ENCODE assay signal across 22 cellular contexts in genomic region chr7:14596421-14596820, GRCh38.
DNase-seq lines count a peak whose midpoint lies in the region; ATAC-seq and TF ChIP-seq lines count a peak whose summit lies in the region.
"Had no signal": no experiment of that assay in that cellular context is flagged by ENCODE, and none has a peak within 500 bp of the region (broad histone marks: within the 10 kb centered on the region; RNA-seq: fewer than 3 reads in every experiment).

No MANE protein-coding gene starts in this region.

- H3K79me1 ChIP-seq in neuronal stem cell (ENCODE audit: low read depth, low read length) = no peaks in the 10 kb centered on the region

- H3K27ac ChIP-seq in neuronal stem cell (replicated peaks; ENCODE audit: low read length) = no peak overlapping the region
- H3K27ac ChIP-seq: esophagus squamous epithelium, left ventricle myocardium inferior, skin epidermis, testis, uterus had no signal

- peaks cover 0 to 3% of the 10 kb centered on the region in 2 donors for H3K4me1 ChIP-seq in neuronal stem cell (ENCODE audit: control insufficient read depth in 2 of 2, insufficient read depth in 1 of 2, low read depth in 1 of 2, low read length in 2 of 2)
- H3K4me1 ChIP-seq: esophagus squamous epithelium, testis, uterus had no signal

- H3K4me3 ChIP-seq in fibroblast of mammary gland (ENCODE audit: control insufficient read depth, low read depth, low read length) (no peak overlapping the region), neuronal stem cell (ENCODE audit: low read length in 2 of 2) (no peak overlapping the region)
- H3K4me3 ChIP-seq: esophagus squamous epithelium, left ventricle myocardium inferior, skin epidermis, testis, uterus had no signal

- H2BK15ac ChIP-seq in neuronal stem cell (ENCODE audit: low read length) = no peak overlapping the region

- H3K9me3 ChIP-seq in neuronal stem cell (replicated peaks in 1 of 2; ENCODE audit: control insufficient read depth in 2 of 2, insufficient read depth in 1 of 2, low read depth in 1 of 2, low read length in 2 of 2) = no peaks in the 10 kb centered on the region
- H3K9me3 ChIP-seq: esophagus squamous epithelium, testis, uterus had no signal

- no peaks in the 10 kb centered on the region for H3K36me3 ChIP-seq in neuronal stem cell (replicated peaks in 1 of 2; ENCODE audit: control insufficient read depth in 2 of 2, insufficient read depth in 2 of 2, low read length in 2 of 2)
- H3K36me3 ChIP-seq: esophagus squamous epithelium, left ventricle myocardium inferior had no signal

- H3K4me2 ChIP-seq in neuronal stem cell (ENCODE audit: insufficient read depth, low read length, poor library complexity, severe bottlenecking) = no peak overlapping the region

- no peaks in the 10 kb centered on the region for H3K27me3 ChIP-seq in neuronal stem cell (ENCODE audit: control insufficient read depth in 3 of 3, insufficient read depth in 3 of 3, low read depth in 1 of 3, low read length in 3 of 3)
- H3K27me3 ChIP-seq: esophagus squamous epithelium, testis, uterus had no signal

- no peak overlapping the region for H2BK120ac ChIP-seq in neuronal stem cell (ENCODE audit: low read depth, low read length)

- no peak overlapping the region for H2AFZ ChIP-seq in neuronal stem cell (ENCODE audit: low read length)

- in situ Hi-C loops in KBM-7 (cut with MboI; ENCODE audit: low pct_unique_long_range_greater_than_20kb, low sequenced_read_pairs) = no loop called here

- ATAC-seq in SK-N-SH treated with all-trans-retinoic acid at 6 μM for 48 hours (peak; percentile 50; the same call in 2 of the 3 replicates), HG03196 (IDR thresholded peaks at IDR 0.05; ENCODE audit: unreplicated experiment) (no peak)
- ATAC-seq: activated CD8-positive, alpha-beta memory T cell treated with anti-CD3 and anti-CD28 coated beads, Interleukin-2, amount 10 ng/mL, durations not matched to agents 7 days and 5 days; CD8-positive, alpha-beta T cell; stimulated activated effector memory CD8-positive, alpha-beta T cell treated with anti-CD3 and anti-CD28 coated beads, Interleukin-12 subunit alpha, Interleukin-12 subunit beta, amount 100 ng/mL, for 72 hours; T-helper 17 cell had no signal

- no peak overlapping the region for H3K9ac ChIP-seq in neuronal stem cell (ENCODE audit: low read depth, low read length, poor library complexity)

- no peak overlapping the region for H3K14ac ChIP-seq in neuronal stem cell (ENCODE audit: low read length)

- no peak overlapping the region for H3K23ac ChIP-seq in neuronal stem cell (ENCODE audit: low read depth, low read length, poor library complexity)

- no peak overlapping the region for H2AK5ac ChIP-seq in neuronal stem cell (ENCODE audit: low read depth, low read length)

- DNase-seq in HCEC 1CT (peak; percentile 68), fibroblast of mammary gland (ENCODE audit: low read depth) (peak; percentile 43), stromal cell of bone marrow (ENCODE audit: low read depth) (peak; percentile 19), neuronal stem cell (ENCODE audit: low spot score) (no peak), KBM-7 (no peak)
- DNase-seq: activated CD4-positive, alpha-beta T cell treated with anti-CD3 and anti-CD28 coated beads, Interleukin-2, amount 10 ng/mL, durations not matched to agents 24 days and 14 days; activated CD8-positive, alpha-beta memory T cell treated with anti-CD3 and anti-CD28 coated beads, Interleukin-2, amount 10 ng/mL, durations not matched to agents 7 days and 5 days; AML-193; CD8-positive, alpha-beta T cell; esophagus squamous epithelium; left ventricle myocardium inferior; NCI-H1417; NCI-H446 treated with DMSO at 0.1 percent for 48 hours; posterior cingulate gyrus; stimulated activated CD4-positive, alpha-beta T cell treated with anti-CD3 and anti-CD28 coated beads, Interleukin-2, amount 100 ng/mL, for 24 hours; T-helper 17 cell; testis; uterus had no signal

- H3K4ac ChIP-seq in neuronal stem cell (ENCODE audit: low read length) = no peak overlapping the region

- no peak overlapping the region for H3K18ac ChIP-seq in neuronal stem cell (ENCODE audit: low read length)

- no peak overlapping the region for H4K91ac ChIP-seq in neuronal stem cell (ENCODE audit: low read depth, low read length, poor library complexity)

- no peak overlapping the region for H2BK12ac ChIP-seq in neuronal stem cell (ENCODE audit: low read length)

- no peak overlapping the region for H4K8ac ChIP-seq in neuronal stem cell (ENCODE audit: low read depth, low read length)

- TF ChIP-seq CTCF in fibroblast of mammary gland (conservative IDR thresholded peaks at IDR 0.05; ENCODE audit: control insufficient read depth, insufficient read depth, low read depth, low read length) = no peak

- no peak overlapping the region for H2BK5ac ChIP-seq in neuronal stem cell (ENCODE audit: low read length)

TF ChIP-seq in SK-N-SH treated with all-trans-retinoic acid at 6 μM for 48 hours, 23 proteins besides CTCF, POLR2A, EP300 and RAD21:
- TF ChIP-seq ESRRG (CRISPR knock-in tag; IDR thresholded peaks at IDR 0.05) (no peak), ZFP30 (CRISPR knock-in tag; IDR thresholded peaks at IDR 0.05) (no peak), ZC3H10 (CRISPR knock-in tag; IDR thresholded peaks at IDR 0.05) (no peak), ISL1 (CRISPR knock-in tag; IDR thresholded peaks at IDR 0.05) (no peak)
TF ChIP-seq in SK-N-SH treated with all-trans-retinoic acid at 6 μM for 48 hours: peak in this region for 0.

Comparison
In these comparisons a context has a peak if more than half of its experiments do, and no peak if none do; other contexts are left out.
1. DNase-seq: peak in HCEC 1CT (single experiment), fibroblast of mammary gland (single experiment) and stromal cell of bone marrow (single experiment); none in neuronal stem cell (single experiment) and KBM-7 (single experiment).